9 cellular contexts compared by ENCODE assay signal in the genomic region with DNA sequence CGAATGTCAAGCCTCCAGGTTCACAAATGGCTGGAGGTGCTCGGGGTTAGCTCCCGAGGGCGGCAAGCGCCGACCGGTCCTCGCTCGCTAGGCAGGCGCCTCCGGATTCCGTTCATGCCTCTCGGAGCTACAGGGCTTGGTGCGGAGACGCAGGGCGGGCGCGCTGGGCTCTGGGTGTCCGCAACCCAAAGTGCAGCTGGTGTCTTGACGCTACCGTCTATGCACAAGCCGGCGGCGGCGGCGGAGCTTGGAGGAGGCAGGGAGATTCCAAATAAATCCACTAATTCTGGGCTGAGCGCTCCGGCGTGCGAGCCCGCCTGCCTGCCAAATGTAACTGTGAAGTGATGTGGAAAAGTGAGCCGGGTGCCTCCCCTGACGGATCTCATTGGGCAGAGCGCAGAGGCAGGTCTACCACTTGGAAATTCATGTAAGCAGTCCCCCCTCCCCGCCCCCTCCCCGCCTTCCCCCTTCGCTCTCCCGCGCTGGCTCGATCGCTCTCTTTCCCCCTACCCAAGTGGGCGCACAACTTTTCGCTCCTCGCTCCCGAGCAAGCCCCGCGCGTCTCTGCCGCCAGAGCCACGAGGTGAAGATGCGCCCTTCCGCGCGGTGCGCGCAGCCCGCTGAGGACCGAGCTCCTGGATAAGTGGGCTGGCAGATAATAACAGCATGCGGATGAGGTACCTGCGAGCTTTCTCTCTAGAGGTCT. TPM values are rescaled to one million over a fixed set of nuclear protein-coding genes. Genes with fewer than 3 reads are reported as not detected.
A peak's percentile ranks its signal among the peaks of the same experiment; 100 is the strongest.
DNase-seq lines count a peak whose midpoint lies in the region; ATAC-seq and TF ChIP-seq lines count a peak whose summit lies in the region.
"Had no signal": no experiment of that assay in that cellular context is flagged by ENCODE, and none has a peak within 500 bp of the region (broad histone marks: within the 10 kb centered on the region; RNA-seq: fewer than 3 reads in every experiment).

A gene with protein sequence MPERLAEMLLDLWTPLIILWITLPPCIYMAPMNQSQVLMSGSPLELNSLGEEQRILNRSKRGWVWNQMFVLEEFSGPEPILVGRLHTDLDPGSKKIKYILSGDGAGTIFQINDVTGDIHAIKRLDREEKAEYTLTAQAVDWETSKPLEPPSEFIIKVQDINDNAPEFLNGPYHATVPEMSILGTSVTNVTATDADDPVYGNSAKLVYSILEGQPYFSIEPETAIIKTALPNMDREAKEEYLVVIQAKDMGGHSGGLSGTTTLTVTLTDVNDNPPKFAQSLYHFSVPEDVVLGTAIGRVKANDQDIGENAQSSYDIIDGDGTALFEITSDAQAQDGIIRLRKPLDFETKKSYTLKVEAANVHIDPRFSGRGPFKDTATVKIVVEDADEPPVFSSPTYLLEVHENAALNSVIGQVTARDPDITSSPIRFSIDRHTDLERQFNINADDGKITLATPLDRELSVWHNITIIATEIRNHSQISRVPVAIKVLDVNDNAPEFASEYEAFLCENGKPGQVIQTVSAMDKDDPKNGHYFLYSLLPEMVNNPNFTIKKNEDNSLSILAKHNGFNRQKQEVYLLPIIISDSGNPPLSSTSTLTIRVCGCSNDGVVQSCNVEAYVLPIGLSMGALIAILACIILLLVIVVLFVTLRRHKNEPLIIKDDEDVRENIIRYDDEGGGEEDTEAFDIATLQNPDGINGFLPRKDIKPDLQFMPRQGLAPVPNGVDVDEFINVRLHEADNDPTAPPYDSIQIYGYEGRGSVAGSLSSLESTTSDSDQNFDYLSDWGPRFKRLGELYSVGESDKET (minus strand): TSS at position 338 of the 706 bp plus-strand sequence. CDS start 15,035 bp downstream, outside the sequence.

- no peak for ATAC-seq in GM21515 (IDR thresholded peaks at IDR 0.05; ENCODE audit: unreplicated experiment)

- no peak within 1 kb of the TSS for H3K4me2 ChIP-seq in osteoblast (ENCODE audit: insufficient read depth, low read length)

- H2AFZ ChIP-seq in osteoblast (ENCODE audit: low read length): no peak within 1 kb of the TSS

- no peaks in the 10 kb centered on the region for H3K9me3 ChIP-seq in HUES64 (ENCODE audit: insufficient read depth, low read depth, low read length)
- no peaks in the 10 kb centered on the region for H3K9me3 ChIP-seq in osteoblast (ENCODE audit: low read depth, low read length)
- H3K9me3 ChIP-seq: esophagus squamous epithelium had no signal

- H3K4me3 ChIP-seq in HUES64 (ENCODE audit: low read length) (peak within 1 kb of the TSS; percentile 59), skin epidermis (peak within 1 kb of the TSS in 4 of 7 experiments; percentile 9 to 27 (median 16)), osteoblast (ENCODE audit: insufficient read depth, low read length) (no peak within 1 kb of the TSS)

- no peak within 1 kb of the TSS for H3K27ac ChIP-seq in HUES64 (ENCODE audit: low read depth, low read length)
- no peak within 1 kb of the TSS for H3K27ac ChIP-seq in skin epidermis
- no peak within 1 kb of the TSS for H3K27ac ChIP-seq in osteoblast (ENCODE audit: low read depth, low read length)
- H3K27ac ChIP-seq: esophagus squamous epithelium had no signal

- H3K36me3 ChIP-seq in HUES64 (ENCODE audit: insufficient read depth, low read length): no peaks in the 10 kb centered on the region
- no peaks in the 10 kb centered on the region for H3K36me3 ChIP-seq in osteoblast (ENCODE audit: insufficient read depth, low read length)
- H3K36me3 ChIP-seq: esophagus squamous epithelium had no signal

- under 1% methylated on average over 60 of the region's 60 CpGs for WGBS in HUES64

- peaks cover 75% of the 10 kb centered on the region for H3K27me3 ChIP-seq in HUES64 (ENCODE audit: insufficient read depth, low read length)
- H3K27me3 ChIP-seq in osteoblast (ENCODE audit: insufficient read depth, low read length): no peaks in the 10 kb centered on the region

- no peaks in the 10 kb centered on the region for H4K20me1 ChIP-seq in osteoblast (ENCODE audit: insufficient read depth, low read length)

- DNase-seq in anterior cingulate cortex (lab: John Stamatoyannopoulos, UW) (peak in 39 of 58 donors; percentile 14 to 78 (median 48)), iPS-NIHi11 (ENCODE audit: low spot score) (peak; percentile 56), osteoblast (ENCODE audit: insufficient read length, low spot score, missing footprints) (no peak), H4 (ENCODE audit: low spot score) (no peak), dermis blood vessel endothelial cell (no peak)
- DNase-seq: esophagus squamous epithelium had no signal

- H3K4me1 ChIP-seq in HUES64 (ENCODE audit: insufficient read depth, low read length) (peaks cover 41% of the 10 kb centered on the region), osteoblast (ENCODE audit: insufficient read depth, low read length) (no peaks in the 10 kb centered on the region)

- 0 out of 2 replicates have a peak within 1 kb of the TSS, but pooled peaks have one; percentile 7 for H3K9ac ChIP-seq in HUES64 (ENCODE audit: low read depth, low read length)

- H3K79me2 ChIP-seq in osteoblast (ENCODE audit: insufficient read depth, low read length): no peaks in the 10 kb centered on the region

- no peak for TF ChIP-seq CTCF in osteoblast (IDR thresholded peaks at IDR 0.05; ENCODE audit: extremely low read depth, low read depth, low read length)

RNA-seq across cellular contexts. Expression of the gene that starts here (rescaled TPM):
- 5.7 TPM for polyA plus RNA-seq in HUES64 (2013, experiment 1 of 2)
- 5.8 TPM for polyA plus RNA-seq in HUES64 (2013, experiment 2 of 2)
- total RNA-seq in osteoblast (under 0.01 TPM in 1 of 2 replicates, not detected in the other), dermis blood vessel endothelial cell (not detected in 2 replicates)
- 0.08 and 1.4 TPM in 2 replicates for total RNA-seq in H4 (2014; rRNA removed; shearing (Covaris generic))

Comparison
In these comparisons a context has a peak if more than half of its experiments do, and no peak if none do; other contexts are left out.
1. DNase-seq: peak in anterior cingulate cortex (39 of 58) and iPS-NIHi11 (single experiment); none in osteoblast (single experiment), H4 (single experiment) and dermis blood vessel endothelial cell (single experiment).